ENCODE assay signal across 9 cellular contexts in genomic region chr10:30682377-30683199, GRCh38. TPM values are rescaled to one million over a fixed set of nuclear protein-coding genes. Genes with fewer than 3 reads are reported as not detected.
DNase-seq lines count a peak whose midpoint lies in the region; ATAC-seq and TF ChIP-seq lines count a peak whose summit lies in the region.
"Not testable (repeated sequence)": the region's sequence is repeated elsewhere in the genome, so short reads cannot be mapped to it uniquely, and the experiment has no call there.
"Had no signal": no experiment of that assay in that cellular context is flagged by ENCODE, and none has a peak within 500 bp of the region (broad histone marks: within the 10 kb centered on the region; RNA-seq: fewer than 3 reads in every experiment).

No MANE protein-coding gene starts in this region.

- not testable (repeated sequence) for H3K36me3 ChIP-seq in BJ (ENCODE audit: control insufficient read depth, insufficient read depth, low read length)

- peak; percentile 87 for DNase-seq in BJ (ENCODE audit: low read depth)
- peak; percentile 85 for DNase-seq in HS-27A (ENCODE audit: low read depth)
- DNase-seq in activated CD8-positive, alpha-beta memory T cell treated with anti-CD3 and anti-CD28 coated beads, Interleukin-2, amount 10 ng/mL, durations not matched to agents 7 days and 5 days: peak; percentile 92
- peak; percentile 84 for DNase-seq in astrocyte of the cerebellum (ENCODE audit: low read depth)
- DNase-seq in fibroblast of the conjunctiva (ENCODE audit: low read depth): peak; percentile 95
- DNase-seq in pulmonary artery endothelial cell (ENCODE audit: low read depth, low spot score): peak; percentile 1
- DNase-seq in stimulated activated CD8-positive, alpha-beta memory T cell treated with anti-CD3 and anti-CD28 coated beads, Interleukin-7, amount 100 ng/mL, for 4 hours (ENCODE audit: low read depth in 2 of 2): peak; percentile 60 to 75

- H3K27me3 ChIP-seq in BJ (ENCODE audit: control insufficient read depth, insufficient read depth, low read length): not testable (repeated sequence)

- not testable (repeated sequence) for H3K9me3 Mint-ChIP-seq in activated CD8-positive, alpha-beta memory T cell treated with anti-CD3 and anti-CD28 coated beads, Interleukin-2, amount 10 ng/mL, durations not matched to agents 7 days and 5 days (ENCODE audit: low read depth)

- in situ Hi-C loops in astrocyte of the cerebellum (cut with HindIII; ENCODE audit: low sequenced_read_pairs): not testable (repeated sequence)

- H3K36me3 Mint-ChIP-seq in activated CD8-positive, alpha-beta memory T cell treated with anti-CD3 and anti-CD28 coated beads, Interleukin-2, amount 10 ng/mL, durations not matched to agents 7 days and 5 days: peaks cover 32% of the 10 kb centered on the region

- not testable (repeated sequence) for H3K27me3 Mint-ChIP-seq in activated CD8-positive, alpha-beta memory T cell treated with anti-CD3 and anti-CD28 coated beads, Interleukin-2, amount 10 ng/mL, durations not matched to agents 7 days and 5 days

- CTCF ChIA-PET in BJ (lab: Yijun Ruan, JAX): interaction anchor here (1.1 to 3.1 kb wide), 2 partner anchors 8 to 12 kb away, joined by 3 to 19 read pairs; no protein-coding TSS in a partner anchor
- CTCF ChIA-PET in activated CD8-positive, alpha-beta memory T cell treated with anti-CD3 and anti-CD28 coated beads, Interleukin-2, amount 10 ng/mL, durations not matched to agents 7 days and 5 days (lab: Charles Lee): interaction anchor here (0.9 to 3.5 kb wide), 5 partner anchors 12 to 42 kb away, joined by 3 to 27 read pairs (median 6); no protein-coding TSS in a partner anchor

- POLR2A ChIA-PET in BJ (lab: Charles Lee): not testable (repeated sequence)

- not testable (repeated sequence) for H3K4me3 ChIP-seq in BJ (ENCODE audit: low read depth, low read length); astrocyte of the cerebellum (ENCODE audit: low read depth, low read length)

- ATAC-seq in SK-N-SH treated with all-trans-retinoic acid at 6 μM for 48 hours: peak; percentile 93
- ATAC-seq in activated CD8-positive, alpha-beta memory T cell treated with anti-CD3 and anti-CD28 coated beads, Interleukin-2, amount 10 ng/mL, durations not matched to agents 7 days and 5 days: peak; percentile 93

- TF ChIP-seq CTCF in BJ (IDR thresholded peaks at IDR 0.05; ENCODE audit: insufficient read depth, low read depth, low read length); astrocyte of the cerebellum (IDR thresholded peaks at IDR 0.05; ENCODE audit: low read depth, low read length, missing control alignments): not testable (repeated sequence)

- H3K27ac Mint-ChIP-seq in activated CD8-positive, alpha-beta memory T cell treated with anti-CD3 and anti-CD28 coated beads, Interleukin-2, amount 10 ng/mL, durations not matched to agents 7 days and 5 days: peak overlapping the region; percentile 85

- peaks cover 76% of the 10 kb centered on the region for H3K4me1 Mint-ChIP-seq in activated CD8-positive, alpha-beta memory T cell treated with anti-CD3 and anti-CD28 coated beads, Interleukin-2, amount 10 ng/mL, durations not matched to agents 7 days and 5 days

- H3K4me3 Mint-ChIP-seq in activated CD8-positive, alpha-beta memory T cell treated with anti-CD3 and anti-CD28 coated beads, Interleukin-2, amount 10 ng/mL, durations not matched to agents 7 days and 5 days: not testable (repeated sequence)

TF ChIP-seq in SK-N-SH treated with all-trans-retinoic acid at 6 μM for 48 hours, 23 proteins besides CTCF, POLR2A, EP300 and RAD21:
- TF ChIP-seq ISL1 (CRISPR knock-in tag; IDR thresholded peaks at IDR 0.05) (peak; percentile 46), PATZ1 (CRISPR knock-in tag; IDR thresholded peaks at IDR 0.05; ENCODE audit: borderline replicate concordance) (0 out of 2 replicates have a peak, but pooled peaks have one; percentile 48)
TF ChIP-seq in SK-N-SH treated with all-trans-retinoic acid at 6 μM for 48 hours: peak in this region for 2; not testable (repeated sequence) for 21.

RNA-seq across cellular contexts. Expression of gene LYZL2, which starts 53.0 kb away (rescaled TPM):
- polyA plus RNA-seq in BJ (2011; rRNA removed): not detected in 2 replicates
- not detected in 2 replicates for polyA minus RNA-seq in BJ (2011; rRNA and poly(A)+ RNA removed)
- total RNA-seq in activated CD8-positive, alpha-beta memory T cell treated with anti-CD3 and anti-CD28 coated beads, Interleukin-2, amount 10 ng/mL, durations not matched to agents 7 days and 5 days: not detected
- total RNA-seq in pulmonary artery endothelial cell: not detected in 2 replicates
- total RNA-seq: stomach had no signal
- polyA plus RNA-seq: stomach had no signal

Comparison
In these comparisons a context has a peak if more than half of its experiments do, and no peak if none do; other contexts are left out.
1. DNase-seq: peak in every context shown above with its lines; median percentile 95 in fibroblast of the conjunctiva; 92 in activated CD8-positive, alpha-beta memory T cell treated with anti-CD3 and anti-CD28 coated beads, Interleukin-2, amount 10 ng/mL, durations not matched to agents 7 days and 5 days; 87 in BJ; 85 in HS-27A; 84 in astrocyte of the cerebellum; 68 in stimulated activated CD8-positive, alpha-beta memory T cell treated with anti-CD3 and anti-CD28 coated beads, Interleukin-7, amount 100 ng/mL, for 4 hours; 1 in pulmonary artery endothelial cell.